In the genomic region with DNA sequence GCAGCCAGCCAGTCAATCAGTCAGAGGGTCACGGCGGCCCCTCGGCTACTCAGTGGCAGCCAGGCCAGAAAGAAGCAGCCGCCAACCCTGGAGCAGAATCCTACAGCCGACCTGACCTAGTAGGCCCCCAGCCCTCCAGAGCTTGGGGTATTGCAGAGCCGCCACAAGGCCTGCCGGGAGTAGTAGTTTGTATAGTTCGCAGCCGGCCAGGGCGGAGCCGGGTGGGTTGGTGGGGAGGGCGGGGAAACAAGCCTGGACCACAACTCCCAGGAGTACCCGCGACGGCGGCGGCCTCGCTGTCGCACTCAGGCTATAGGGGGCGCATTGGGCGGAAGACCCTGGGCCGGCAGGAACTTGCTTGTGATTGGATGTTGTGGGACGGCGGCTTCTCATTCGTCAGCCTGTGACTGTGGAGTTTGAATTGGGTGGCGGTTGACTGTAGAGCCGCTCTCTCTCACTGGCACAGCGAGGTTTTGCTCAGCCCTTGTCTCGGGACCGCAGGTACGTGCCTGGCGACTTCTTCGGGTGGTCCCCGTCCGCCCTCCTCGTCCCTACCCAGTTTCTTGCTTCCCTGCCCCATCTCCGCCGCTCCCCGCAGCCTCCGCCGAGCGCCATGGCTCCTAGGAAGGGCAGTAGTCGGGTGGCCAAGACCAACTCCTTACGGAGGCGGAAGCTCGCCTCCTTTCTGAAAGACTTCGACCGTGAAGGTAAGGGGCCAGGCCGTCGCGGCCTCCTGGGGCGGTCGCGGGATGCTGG, we compare ENCODE assay signal across 8 cellular contexts. TPM values are rescaled to one million over a fixed set of nuclear protein-coding genes. Genes with fewer than 3 reads are reported as not detected.
DNase-seq lines count a peak whose midpoint lies in the region; ATAC-seq and TF ChIP-seq lines count a peak whose summit lies in the region.

A gene (plus strand): TSS at position 439 of the 756 bp plus-strand sequence. CDS start 175 bp downstream, at position 614.

- intact Hi-C loops in Panc1 (cut with micrococcal nuclease; ENCODE audit: unreplicated experiment), result no loop called here

- in situ Hi-C loops in Panc1 (cut with HindIII; ENCODE audit: low pct_unique_long_range_greater_than_20kb, low sequenced_read_pairs), result loop anchor here (5.0 kb wide), 1 partner anchor 95 kb away; a partner anchor contains a TSS

- peak within 1 kb of the TSS; percentile 96 for H3K4me2 ChIP-seq in DND-41 (ENCODE audit: insufficient read depth, low read length)
- H3K4me2 ChIP-seq in KMS-11, result peak within 1 kb of the TSS; percentile 68

- peaks cover 35% of the 10 kb centered on the region for H3K4me1 Mint-ChIP-seq in activated T-cell treated with anti-CD3 and anti-CD28 coated beads, Interleukin-2, amount 50 U/mL, for 4 hours (ENCODE audit: low read depth)

- TF ChIP-seq CTCF in DND-41 (IDR thresholded peaks at IDR 0.05; ENCODE audit: borderline replicate concordance, extremely low read depth, low read length, poor library complexity, severe bottlenecking), result peak; percentile 81
- TF ChIP-seq CTCF in KMS-11 (conservative IDR thresholded peaks at IDR 0.05; ENCODE audit: low read depth, low read length), result peak; percentile 62
- peak; percentile 81 for TF ChIP-seq CTCF in Panc1 (IDR thresholded peaks at IDR 0.05)

- CTCF ChIA-PET in Panc1 (lab: Charles Lee), result interaction anchor here (0.6 to 0.7 kb wide), 2 partner anchors 14 to 1490 kb away, joined by 5 to 10 read pairs; no protein-coding TSS in a partner anchor

- H3K4me3 ChIP-seq in DND-41 (ENCODE audit: low read depth in 1 of 2, low read length in 2 of 2) (peak within 1 kb of the TSS; percentile 89 to 95), KMS-11 (IDR thresholded peaks at IDR 0.05; ENCODE audit: insufficient read depth, low read depth, low read length) (peak within 1 kb of the TSS; percentile 83), Panc1 (ENCODE audit: low read depth in 2 of 2, low read length in 2 of 2) (peak within 1 kb of the TSS; percentile 90 to 100), esophagus (ENCODE audit: low read depth in 1 of 2, low read length in 2 of 2) (peak within 1 kb of the TSS; percentile 66 to 85), muscle layer of colon (ENCODE audit: low read depth in 1 of 2, low read length in 2 of 2) (peak within 1 kb of the TSS; percentile 81 to 90)

- H3K4me1 ChIP-seq in DND-41 (ENCODE audit: insufficient read depth, low read length) (peaks cover 50% of the 10 kb centered on the region), KMS-11 (ENCODE audit: low read depth, poor library complexity, severe bottlenecking) (peaks cover 29% of the 10 kb centered on the region), Panc1 (ENCODE audit: control insufficient read depth, insufficient read depth, low read length) (peaks cover 19% of the 10 kb centered on the region), esophagus (ENCODE audit: control insufficient read depth in 2 of 2, insufficient read depth in 2 of 2, low read length in 1 of 2) (peaks cover 0 to 13% of the 10 kb centered on the region in 2 donors), muscle layer of colon (ENCODE audit: insufficient read depth, low read length) (peaks cover 24% of the 10 kb centered on the region)

- H3K9ac ChIP-seq in DND-41 (ENCODE audit: low read depth, low read length) (peak within 1 kb of the TSS; percentile 92), KMS-11 (peak within 1 kb of the TSS; percentile 70), muscle layer of colon (ENCODE audit: low read length) (peak within 1 kb of the TSS; percentile 44)

- 0% methylated on average over 53 to 54 of the region's 54 CpGs for WGBS in esophagus, 2 donors

- POLR2A ChIA-PET in Panc1 (lab: Charles Lee), result interaction anchor here (0.7 to 1.0 kb wide), 3 partner anchors 11 to 558 kb away, joined by 3 to 6 read pairs (median 3); a partner anchor contains a TSS

- peak within 1 kb of the TSS; percentile 98 for H2AFZ ChIP-seq in DND-41 (ENCODE audit: low read depth, low read length)
- H2AFZ ChIP-seq in KMS-11 (ENCODE audit: low read depth), result peak within 1 kb of the TSS; percentile 79

- peaks cover 50% of the 10 kb centered on the region for H3K36me3 ChIP-seq in DND-41 (ENCODE audit: insufficient read depth, low read length)
- peaks cover 6% of the 10 kb centered on the region; the same call in 1 of the 2 replicates for H3K36me3 ChIP-seq in KMS-11 (ENCODE audit: insufficient read depth)
- peaks cover 32% of the 10 kb centered on the region for H3K36me3 ChIP-seq in Panc1 (ENCODE audit: control insufficient read depth, insufficient read depth, low read length)
- H3K36me3 ChIP-seq in esophagus (ENCODE audit: control insufficient read depth in 2 of 2, insufficient read depth in 2 of 2, low read length in 1 of 2), result no peaks in the 10 kb centered on the region
- H3K36me3 ChIP-seq in muscle layer of colon (ENCODE audit: insufficient read depth, low read length), result no peaks in the 10 kb centered on the region

- H3K79me2 ChIP-seq in DND-41 (ENCODE audit: insufficient read depth, low read length) (peaks cover 67% of the 10 kb centered on the region), KMS-11 (ENCODE audit: insufficient read depth, low read depth) (peaks cover 48% of the 10 kb centered on the region)

- H3K4me3 Mint-ChIP-seq in activated T-cell treated with anti-CD3 and anti-CD28 coated beads, Interleukin-2, amount 50 U/mL, for 4 hours, result peak within 1 kb of the TSS; percentile 97

- DNase-seq in DND-41 (peak; percentile 99), Panc1 (ENCODE audit: low read depth, low spot score) (peak; percentile 91)
- DNase-seq in activated T-cell treated with anti-CD3 and anti-CD28 coated beads, Interleukin-2, amount 50 U/mL, for 4 hours, result peak; percentile 98
- peak; percentile 96 for DNase-seq in stimulated activated CD8-positive, alpha-beta memory T cell treated with anti-CD3 and anti-CD28 coated beads, Interleukin-7, amount 100 ng/mL, for 24 hours (ENCODE audit: low read depth)

- H4K20me1 ChIP-seq in DND-41 (ENCODE audit: insufficient read depth, low read length), result peaks cover 15% of the 10 kb centered on the region; the same call in 1 of the 2 replicates
- no peaks in the 10 kb centered on the region for H4K20me1 ChIP-seq in KMS-11 (ENCODE audit: insufficient read depth)

- no peaks in the 10 kb centered on the region for H3K27me3 Mint-ChIP-seq in activated T-cell treated with anti-CD3 and anti-CD28 coated beads, Interleukin-2, amount 50 U/mL, for 4 hours (ENCODE audit: low read depth)

- H3K9me3 ChIP-seq in DND-41 (ENCODE audit: insufficient read depth, low read length, severe bottlenecking) (no peaks in the 10 kb centered on the region), Panc1 (ENCODE audit: control insufficient read depth, insufficient read depth, low read depth, low read length) (no peaks in the 10 kb centered on the region), esophagus (ENCODE audit: control insufficient read depth in 2 of 2, insufficient read depth in 1 of 2, low read depth in 1 of 2, low read length in 1 of 2) (peaks cover 0 to 4% of the 10 kb centered on the region in 2 donors), muscle layer of colon (ENCODE audit: low read length) (no peaks in the 10 kb centered on the region)

- no peaks in the 10 kb centered on the region for H3K27me3 ChIP-seq in DND-41 (ENCODE audit: insufficient read depth, low read length, poor library complexity)
- H3K27me3 ChIP-seq in KMS-11 (ENCODE audit: insufficient read depth, low read depth), result no peaks in the 10 kb centered on the region
- H3K27me3 ChIP-seq in Panc1 (ENCODE audit: control insufficient read depth, insufficient read depth, low read length), result no peaks in the 10 kb centered on the region
- no peaks in the 10 kb centered on the region for H3K27me3 ChIP-seq in esophagus (ENCODE audit: control insufficient read depth in 1 of 2, insufficient read depth in 2 of 2, low read length in 2 of 2)
- no peaks in the 10 kb centered on the region for H3K27me3 ChIP-seq in muscle layer of colon (ENCODE audit: control insufficient read depth in 1 of 2, insufficient read depth in 2 of 2, low read length in 2 of 2)

- ATAC-seq in DND-41 (ENCODE audit: insufficient read depth, low read depth) (peak; percentile 88), GM21737 (IDR thresholded peaks at IDR 0.05; ENCODE audit: unreplicated experiment) (peak; percentile 73), Panc1 (peak; percentile 93)
- peak; percentile 89 to 90 for ATAC-seq in activated T-cell treated with anti-CD3 and anti-CD28 coated beads, Interleukin-2, amount 50 U/mL, for 4 hours

- H3K36me3 Mint-ChIP-seq in activated T-cell treated with anti-CD3 and anti-CD28 coated beads, Interleukin-2, amount 50 U/mL, for 4 hours (ENCODE audit: insufficient read depth), result peaks cover 11% of the 10 kb centered on the region

- no TSS peak for BruUV-seq in Panc1 (replicated peaks; lab: Mats Ljungman, UMichigan)

- no peaks in the 10 kb centered on the region for H3K9me3 Mint-ChIP-seq in activated T-cell treated with anti-CD3 and anti-CD28 coated beads, Interleukin-2, amount 50 U/mL, for 4 hours

- H3K27ac ChIP-seq in DND-41 (ENCODE audit: low read length) (peak within 1 kb of the TSS; percentile 95), KMS-11 (peak within 1 kb of the TSS; percentile 62), Panc1 (ENCODE audit: low read length) (peak within 1 kb of the TSS; percentile 92), esophagus (ENCODE audit: low read depth in 2 of 2, low read length in 1 of 2) (peak within 1 kb of the TSS; percentile 77 to 80), muscle layer of colon (ENCODE audit: low read depth, low read length) (peak within 1 kb of the TSS; percentile 52)

RNA-seq across cellular contexts. Expression of the gene that starts here (rescaled TPM):
- total RNA-seq in Panc1 (2021; ENCODE audit: unreplicated experiment), result 56.5 TPM
- 30.1 TPM for polyA plus RNA-seq in Panc1 (2012; ENCODE audit: insufficient read length)
- 10 to 100 TPM in 2 of 3 donors, 1 to 10 TPM in 1; 7.7 to 12.2 (median 10.0) TPM for total RNA-seq in activated T-cell treated with anti-CD3 and anti-CD28 coated beads, Interleukin-2, amount 50 U/mL, for 4 hours
- 10 to 100 TPM in 1 of 2 donors, 1 to 10 TPM in 1; 4.2 to 10.1 TPM for polyA plus RNA-seq in esophagus

Comparison
In these comparisons a context has a peak if more than half of its experiments do, and no peak if none do; other contexts are left out.
1. Peak in every context shown above with its lines: DNase-seq, ATAC-seq, H3K4me3 ChIP-seq and H3K27ac ChIP-seq.